10 cellular contexts compared by ENCODE assay signal in the genomic region with DNA sequence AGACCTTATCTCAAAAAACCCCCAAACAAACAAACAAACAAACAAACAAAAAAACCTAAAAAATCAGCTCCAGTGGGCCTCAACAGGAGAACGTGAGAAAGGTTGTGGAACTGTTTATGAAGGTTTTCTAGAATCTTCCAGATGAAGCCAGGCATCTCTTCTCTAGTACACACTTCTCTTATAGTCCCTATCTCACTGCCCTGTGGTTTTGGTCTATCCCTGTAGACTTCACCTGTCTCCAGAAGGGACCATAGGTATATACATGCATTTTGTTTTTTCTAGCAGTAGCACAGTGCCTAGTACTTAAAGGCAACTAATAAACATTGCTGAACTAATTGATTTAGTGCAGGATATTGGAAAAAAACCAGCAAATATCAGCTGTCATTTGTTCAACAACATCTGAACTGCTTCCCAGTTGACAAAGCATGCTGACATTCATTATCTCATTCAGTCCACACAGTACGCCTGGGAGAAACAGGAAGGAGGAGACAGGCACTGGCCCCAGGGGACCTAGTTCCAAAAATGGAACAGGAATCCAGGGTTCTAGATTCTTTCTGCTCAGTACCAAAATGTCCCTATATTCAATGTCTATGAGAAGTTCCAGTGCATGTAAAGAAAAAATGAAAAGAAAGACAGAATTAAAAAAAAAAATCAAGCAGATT. TPM values are rescaled to one million over a fixed set of nuclear protein-coding genes. Genes with fewer than 3 reads are reported as not detected.
"Had no signal": no experiment of that assay in that cellular context is flagged by ENCODE, and none has a peak within 500 bp of the region (broad histone marks: within the 10 kb centered on the region; RNA-seq: fewer than 3 reads in every experiment).

No MANE protein-coding gene starts in this region.

- DNase-seq: GOT3, H7, HFFc6, IMR-90, KG1 had no signal

- H3K36me3 ChIP-seq: HAP-1 had no signal

- FAIRE-seq: HTR-8/SVneo, K562 had no signal

- ATAC-seq: HCT116, K562 had no signal

- H3K4me3 ChIP-seq: HAP-1, K562 had no signal

- H3K9me3 Mint-ChIP-seq: HFFc6 had no signal

- H3K4me3 Mint-ChIP-seq: HFFc6 had no signal

- H3K27ac Mint-ChIP-seq: HFFc6 had no signal

RNA-seq across cellular contexts. Expression of a gene that starts 59.8 kb away (rescaled TPM):
- total RNA-seq: H4, H7, K562 had no signal
- polyA plus RNA-seq: K562 had no signal
